ENCODE assay signal across 14 cellular contexts in genomic region chr1:118479351-118479750, GRCh38.
"Had no signal": no experiment of that assay in that cellular context is flagged by ENCODE, and none has a peak within 500 bp of the region (broad histone marks: within the 10 kb centered on the region; RNA-seq: fewer than 3 reads in every experiment).

No MANE protein-coding gene starts in this region.

- H3K27ac Mint-ChIP-seq: naive B cell, neural progenitor cell had no signal

- H3K4me3 ChIP-seq: coronary artery, esophagus muscularis mucosa, left lung, neural progenitor cell, ovary, spleen had no signal

- DNase-seq: activated CD4-positive, CD25-positive, alpha-beta regulatory T cell treated with anti-CD3 and anti-CD28 coated beads, Interleukin-2, amount 50 U/mL, for 72 hours; activated naive CD4-positive, alpha-beta T cell treated with Interleukin-2 at 50 U/mL for 16 hours; anterior cingulate cortex; brain microvascular endothelial cell; hippocampal formation; left lung; naive B cell; ovary; spleen had no signal

- H3K9me3 ChIP-seq: esophagus muscularis mucosa, ovary had no signal

- H3K27ac ChIP-seq: brain microvascular endothelial cell, coronary artery, esophagus muscularis mucosa, left lung, neural progenitor cell, ovary, spleen had no signal

- H3K4me1 Mint-ChIP-seq: central memory CD8-positive, alpha-beta T cell; naive B cell; neural progenitor cell had no signal

- H3K36me3 Mint-ChIP-seq: naive B cell, neural progenitor cell had no signal

- H3K36me3 ChIP-seq: brain microvascular endothelial cell, esophagus muscularis mucosa, left lung, neural progenitor cell, ovary, spleen had no signal

- H3K4me1 ChIP-seq: esophagus muscularis mucosa, left lung, neural progenitor cell, spleen had no signal

- H3K27me3 Mint-ChIP-seq: central memory CD8-positive, alpha-beta T cell; naive B cell had no signal

- H3K4me3 Mint-ChIP-seq: central memory CD8-positive, alpha-beta T cell; naive B cell; neural progenitor cell had no signal

- ATAC-seq: left lung, sciatic nerve had no signal

- H2AFZ ChIP-seq: neural progenitor cell had no signal

- H3K27me3 ChIP-seq: brain microvascular endothelial cell, esophagus muscularis mucosa, left lung, neural progenitor cell, ovary, spleen had no signal

- H3K4me2 ChIP-seq: neural progenitor cell had no signal

- H3K9me3 Mint-ChIP-seq: neural progenitor cell had no signal

- H3K9ac ChIP-seq: neural progenitor cell had no signal
